Comparison of ENCODE assay signal across 16 cellular contexts in the genomic region with DNA sequence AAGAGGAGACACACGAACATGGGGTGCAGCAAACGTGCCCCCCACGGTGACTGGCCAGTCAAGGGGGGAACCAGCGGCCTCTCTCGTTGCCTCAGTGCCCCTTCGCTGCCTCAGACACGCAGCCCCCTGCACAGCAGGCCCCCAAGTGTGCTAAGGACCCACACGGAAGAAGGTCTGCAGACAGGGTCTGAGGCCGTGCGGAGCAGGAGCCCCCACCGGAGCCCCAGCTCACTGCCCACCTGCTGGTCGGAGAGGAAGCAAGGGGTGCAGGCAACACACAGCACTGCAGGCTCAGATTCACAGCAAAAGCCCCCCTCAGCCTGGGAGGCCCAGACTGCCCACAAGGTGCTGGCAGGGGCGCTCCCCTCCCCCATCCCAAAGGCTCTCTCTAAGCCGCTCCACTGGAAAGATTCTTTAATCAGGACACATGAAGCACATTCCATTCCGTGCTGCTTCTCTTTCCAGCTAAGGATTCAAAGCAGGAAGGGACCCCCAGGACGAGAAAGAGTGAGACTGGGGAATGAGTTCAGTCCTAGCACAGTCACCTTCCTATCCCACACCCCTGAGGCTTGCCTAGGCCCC.
DNase-seq lines count a peak whose midpoint lies in the region; ATAC-seq, FAIRE-seq and TF ChIP-seq lines count a peak whose summit lies in the region.
"Had no signal": no experiment of that assay in that cellular context is flagged by ENCODE, and none has a peak within 500 bp of the region (broad histone marks: within the 10 kb centered on the region; RNA-seq: fewer than 3 reads in every experiment).

No MANE protein-coding gene starts in this region.

- H3K4me2 ChIP-seq in HepG2 (ENCODE audit: low read depth, low read length) (no peak overlapping the region), neuronal stem cell (ENCODE audit: insufficient read depth, low read length, poor library complexity, severe bottlenecking) (no peak overlapping the region), OCI-LY7 (ENCODE audit: low read length) (no peak overlapping the region)
- H3K4me2 ChIP-seq: SK-N-SH had no signal

- no peak overlapping the region for H2AFZ ChIP-seq in HepG2 (ENCODE audit: low read length)
- no peak overlapping the region for H2AFZ ChIP-seq in neuronal stem cell (ENCODE audit: low read length)
- no peak overlapping the region for H2AFZ ChIP-seq in OCI-LY7 (ENCODE audit: low read length)

- POLR2A ChIA-PET in HepG2 (lab: Yijun Ruan, JAX) (no interaction called here), OCI-LY7 (lab: Charles Lee) (no interaction called here)

- H4K91ac ChIP-seq in neuronal stem cell (ENCODE audit: low read depth, low read length, poor library complexity) = no peak overlapping the region

- H3K27ac ChIP-seq in HepG2 (ENCODE audit: extremely low read length, insufficient read depth, low read length) = no peak overlapping the region
- H3K27ac ChIP-seq in right lobe of liver = no peak overlapping the region
- no peak overlapping the region for H3K27ac ChIP-seq in neuronal stem cell (replicated peaks; ENCODE audit: low read length)
- H3K27ac ChIP-seq in OCI-LY7 (ENCODE audit: low read depth, low read length, poor library complexity, severe bottlenecking) = no peak overlapping the region

- H3K27me3 ChIP-seq in HepG2 (ENCODE audit: control insufficient read depth in 1 of 2, insufficient read depth in 2 of 2, low read length in 2 of 2) (no peaks in the 10 kb centered on the region), right lobe of liver (no peaks in the 10 kb centered on the region), neuronal stem cell (ENCODE audit: control insufficient read depth in 3 of 3, insufficient read depth in 3 of 3, low read depth in 1 of 3, low read length in 3 of 3) (no peaks in the 10 kb centered on the region)

- no peaks in the 10 kb centered on the region for H3K79me1 ChIP-seq in neuronal stem cell (ENCODE audit: low read depth, low read length)

- peaks cover 62 to 76% of the 10 kb centered on the region in 2 experiments for H3K36me3 ChIP-seq in HepG2 (replicated peaks in 1 of 2; ENCODE audit: control insufficient read depth in 1 of 2, insufficient read depth in 2 of 2, low read length in 2 of 2)
- H3K36me3 ChIP-seq in right lobe of liver = peaks cover 0 to 25% (median 7%) of the 10 kb centered on the region in 4 donors
- peaks cover 2 to 5% of the 10 kb centered on the region in 2 donors for H3K36me3 ChIP-seq in neuronal stem cell (replicated peaks in 1 of 2; ENCODE audit: control insufficient read depth in 2 of 2, insufficient read depth in 2 of 2, low read length in 2 of 2)
- H3K36me3 ChIP-seq in OCI-LY7 (ENCODE audit: insufficient read depth, low read length) = peaks cover 21% of the 10 kb centered on the region

- H3K18ac ChIP-seq in neuronal stem cell (ENCODE audit: low read length) = peak overlapping the region; percentile 91

- H2AK5ac ChIP-seq in neuronal stem cell (ENCODE audit: low read depth, low read length) = peak overlapping the region; percentile 57

- H3K9me3 Mint-ChIP-seq in dendritic cell treated with granulocyte-macrophage colony-stimulating factor and Interleukin-4, amounts not matched to agents 40 ng/mL and 50 ng/mL, for 4 days = no peaks in the 10 kb centered on the region
- H3K9me3 Mint-ChIP-seq: CD4-positive, CD25-positive, alpha-beta regulatory T cell had no signal

- no peaks in the 10 kb centered on the region for H3K9me2 ChIP-seq in OCI-LY7 (ENCODE audit: insufficient read depth, low read length)
- H3K9me2 ChIP-seq: SK-N-SH had no signal

- ATAC-seq in HepG2 (peak; percentile 4; the same call in 1 of the 3 replicates), right lobe of liver (no peak)
- ATAC-seq: Right ventricle myocardium inferior had no signal

- intact Hi-C loops in HepG2 (cut with micrococcal nuclease; ENCODE audit: unreplicated experiment) (no loop called here), right lobe of liver (cut with DNase I) (no loop called here), OCI-LY7 (cut with micrococcal nuclease; ENCODE audit: unreplicated experiment) (no loop called here)
- intact Hi-C loops in dendritic cell treated with granulocyte-macrophage colony-stimulating factor and Interleukin-4, amounts not matched to agents 40 ng/mL and 50 ng/mL, for 4 days (cut with micrococcal nuclease) = no loop called here

- peak overlapping the region; percentile 75 for H2BK15ac ChIP-seq in neuronal stem cell (ENCODE audit: low read length)

- in situ Hi-C loops in HepG2 (cut with HindIII; ENCODE audit: extremely low pct_ligation_motif_present, low pct_unique_long_range_greater_than_20kb) = no loop called here

- H3K4me3 Mint-ChIP-seq in dendritic cell treated with granulocyte-macrophage colony-stimulating factor and Interleukin-4, amounts not matched to agents 40 ng/mL and 50 ng/mL, for 4 days = no peak overlapping the region
- H3K4me3 Mint-ChIP-seq: CD4-positive, CD25-positive, alpha-beta regulatory T cell had no signal

- peak overlapping the region; percentile 79 for H2BK5ac ChIP-seq in neuronal stem cell (ENCODE audit: low read length)

- H3K9ac ChIP-seq in HepG2 (ENCODE audit: insufficient read depth, low read depth, low read length) (no peak overlapping the region), neuronal stem cell (ENCODE audit: low read depth, low read length, poor library complexity) (peak overlapping the region; percentile 1)
- H3K9ac ChIP-seq: SK-N-SH had no signal

- H3K4me1 Mint-ChIP-seq in dendritic cell treated with granulocyte-macrophage colony-stimulating factor and Interleukin-4, amounts not matched to agents 40 ng/mL and 50 ng/mL, for 4 days (ENCODE audit: low read depth) = peaks cover 72% of the 10 kb centered on the region

- no peaks in the 10 kb centered on the region; the same call in 1 of the 2 replicates for H4K20me1 ChIP-seq in HepG2 (ENCODE audit: insufficient read depth, low read length)
- H4K20me1 ChIP-seq in OCI-LY7 (ENCODE audit: insufficient read depth, low read length) = no peaks in the 10 kb centered on the region

- peak overlapping the region; percentile 73 for H3K14ac ChIP-seq in neuronal stem cell (ENCODE audit: low read length)

- TF ChIP-seq CTCF in HepG2 (CRISPR knock-in tag; IDR thresholded peaks at IDR 0.05) (no peak), right lobe of liver (IDR thresholded peaks at IDR 0.05) (no peak), OCI-LY7 (conservative IDR thresholded peaks at IDR 0.05; ENCODE audit: low read length) (no peak)

- TF ChIP-seq RAD21 in HepG2 (CRISPR knock-in tag; IDR thresholded peaks at IDR 0.05) = no peak

- peaks cover 85% of the 10 kb centered on the region for H3K36me3 Mint-ChIP-seq in dendritic cell treated with granulocyte-macrophage colony-stimulating factor and Interleukin-4, amounts not matched to agents 40 ng/mL and 50 ng/mL, for 4 days (ENCODE audit: low read depth)

- TF ChIP-seq EP300 in HepG2 (IDR thresholded peaks at IDR 0.05; ENCODE audit: low read depth in 2 of 2, low read length in 2 of 2) (no peak), HepG2 (CRISPR knock-in tag; IDR thresholded peaks at IDR 0.05; ENCODE audit: borderline replicate concordance) (no peak)

- H3K4me1 ChIP-seq in HepG2 (ENCODE audit: insufficient read depth, low read length) (peaks cover 12% of the 10 kb centered on the region; the same call in 1 of the 2 replicates), right lobe of liver (no peaks in the 10 kb centered on the region), neuronal stem cell (ENCODE audit: control insufficient read depth in 2 of 2, insufficient read depth in 1 of 2, low read depth in 1 of 2, low read length in 2 of 2) (peaks cover 15 to 20% of the 10 kb centered on the region in 2 donors), OCI-LY7 (ENCODE audit: insufficient read depth, low read length, poor library complexity, severe bottlenecking) (peaks cover 20% of the 10 kb centered on the region)

- H3K23ac ChIP-seq in neuronal stem cell (ENCODE audit: low read depth, low read length, poor library complexity) = no peak overlapping the region

- CTCF ChIA-PET in HepG2 (lab: Yijun Ruan, JAX; ENCODE audit: low intra/inter-chr PET ratio, low total read pairs) = no interaction called here
- CTCF ChIA-PET in OCI-LY7 (lab: Charles Lee; ENCODE audit: unreplicated experiment) = no interaction called here

- no peak overlapping the region for H3K4me3 ChIP-seq in HepG2 (replicated peaks in 1 of 3; ENCODE audit: insufficient read depth in 1 of 3, low read depth in 2 of 3, low read length in 3 of 3)
- H3K4me3 ChIP-seq in right lobe of liver = no peak overlapping the region
- H3K4me3 ChIP-seq in neuronal stem cell (ENCODE audit: low read length in 2 of 2) = no peak overlapping the region
- no peak overlapping the region for H3K4me3 ChIP-seq in OCI-LY7 (ENCODE audit: low read depth, low read length, poor library complexity, severe bottlenecking)

- H3K27ac Mint-ChIP-seq in dendritic cell treated with granulocyte-macrophage colony-stimulating factor and Interleukin-4, amounts not matched to agents 40 ng/mL and 50 ng/mL, for 4 days = peak overlapping the region; percentile 80

- H3K9me3 ChIP-seq in HepG2 (ENCODE audit: low read length) (no peaks in the 10 kb centered on the region), right lobe of liver (no peaks in the 10 kb centered on the region), neuronal stem cell (replicated peaks in 1 of 2; ENCODE audit: control insufficient read depth in 2 of 2, insufficient read depth in 1 of 2, low read depth in 1 of 2, low read length in 2 of 2) (peaks cover 0 to 2% of the 10 kb centered on the region in 2 donors), OCI-LY7 (ENCODE audit: low read length) (no peaks in the 10 kb centered on the region)
- H3K9me3 ChIP-seq: SK-N-SH had no signal

- H3K79me2 ChIP-seq in HepG2 (ENCODE audit: insufficient read depth, low read length) = no peaks in the 10 kb centered on the region
- no peaks in the 10 kb centered on the region for H3K79me2 ChIP-seq in OCI-LY7 (ENCODE audit: insufficient read depth, low read depth, low read length)

- no peak overlapping the region for H2BK120ac ChIP-seq in neuronal stem cell (ENCODE audit: low read depth, low read length)

- FAIRE-seq in HepG2 (lab: Jason Lieb, UNC) = no peak
- FAIRE-seq: A204.1, H54 had no signal

- no peak for DNase-seq in HepG2 (ENCODE audit: low spot score)
- DNase-seq in right lobe of liver = no peak
- no peak for DNase-seq in neuronal stem cell (ENCODE audit: low spot score)
- DNase-seq in activated CD4-positive, alpha-beta T cell treated with anti-CD3 and anti-CD28 coated beads for 48 hours = no peak
- no peak for DNase-seq in OCI-LY7 (ENCODE audit: low spot score)
- no peak for DNase-seq in middle frontal gyrus (ENCODE audit: extremely low spot score, low spot score)
- DNase-seq in effector CD4-positive, alpha-beta T cell = no peak
- DNase-seq: NCI-H1436; NCI-H524 treated with DMSO at 0.1 percent for 48 hours; NK-92 treated with Interleukin-12 subunit alpha and Interleukin-12 subunit beta, amount 100 ng/mL, for 24 hours; SK-N-SH had no signal

- BruUV-seq in HepG2 (replicated peaks; lab: Mats Ljungman, UMichigan) = no TSS peak
- BruUV-seq in OCI-LY7 (replicated peaks; lab: Mats Ljungman, UMichigan) = no TSS peak

- no peak overlapping the region for H4K8ac ChIP-seq in neuronal stem cell (ENCODE audit: low read depth, low read length)

- TF ChIP-seq POLR2A in HepG2 (IDR thresholded peaks at IDR 0.05; ENCODE audit: insufficient read depth in 1 of 2, low read depth in 2 of 2, low read length in 2 of 2) = no peak
- no peak for TF ChIP-seq POLR2A in right lobe of liver (IDR thresholded peaks at IDR 0.05)

- no peak overlapping the region for H2BK12ac ChIP-seq in neuronal stem cell (ENCODE audit: low read length)

- H3K27me3 Mint-ChIP-seq in dendritic cell treated with granulocyte-macrophage colony-stimulating factor and Interleukin-4, amounts not matched to agents 40 ng/mL and 50 ng/mL, for 4 days = no peaks in the 10 kb centered on the region
- H3K27me3 Mint-ChIP-seq: CD4-positive, CD25-positive, alpha-beta regulatory T cell had no signal

- 97% methylated on average over 16 of the region's 16 CpGs for WGBS in HepG2 (ENCODE audit: low lambda C conversion rate)
- WGBS in right lobe of liver (ENCODE audit: insufficient coverage, low coverage, low lambda C conversion rate, missing lambda C conversion rate) = 80% methylated on average over 1 of the region's 16 CpGs
- WGBS in neuronal stem cell (ENCODE audit: extremely low coverage in 2 of 2, insufficient read length in 2 of 2, insufficient replicate concordance in 1 of 2), 2 donors = no CpG with 5 or more reads among the region's 16 CpGs

- no peak overlapping the region for H3K4ac ChIP-seq in neuronal stem cell (ENCODE audit: low read length)
